22 cellular contexts compared by ENCODE assay signal in genomic region chr6:38909020-38909730, GRCh38.
DNase-seq lines count a peak whose midpoint lies in the region; ATAC-seq and TF ChIP-seq lines count a peak whose summit lies in the region.
"Had no signal": no experiment of that assay in that cellular context is flagged by ENCODE, and none has a peak within 500 bp of the region (broad histone marks: within the 10 kb centered on the region; RNA-seq: fewer than 3 reads in every experiment).

No MANE protein-coding gene starts in this region.

- no peak overlapping the region for H3K27ac Mint-ChIP-seq in MCF 10A (ENCODE audit: low read depth, unreplicated experiment)
- H3K27ac Mint-ChIP-seq: stimulated activated naive CD8-positive, alpha-beta T cell treated with anti-CD3 and anti-CD28 coated beads, Interleukin-15, amount 100 ng/mL, for 72 hours had no signal

- no peak overlapping the region for H3K4me3 Mint-ChIP-seq in MCF 10A (ENCODE audit: unreplicated experiment)
- H3K4me3 Mint-ChIP-seq: stimulated activated naive CD8-positive, alpha-beta T cell treated with anti-CD3 and anti-CD28 coated beads, Interleukin-15, amount 100 ng/mL, for 72 hours had no signal

- no peak for TF ChIP-seq CTCF in MCF 10A (IDR thresholded peaks at IDR 0.05; ENCODE audit: unreplicated experiment)
- no peak for TF ChIP-seq CTCF in mammary epithelial cell (conservative IDR thresholded peaks at IDR 0.05 in 1 of 2, IDR thresholded peaks at IDR 0.05 in 1 of 2; ENCODE audit: extremely low read depth in 1 of 2, insufficient read depth in 1 of 2, low read depth in 1 of 2, low read length in 2 of 2)
- no peak for TF ChIP-seq CTCF in PC-9 (conservative IDR thresholded peaks at IDR 0.05)
- TF ChIP-seq CTCF in liver (IDR thresholded peaks at IDR 0.05; ENCODE audit: low read depth, low read length, missing input control), result no peak
- no peak for TF ChIP-seq CTCF in upper lobe of right lung (IDR thresholded peaks at IDR 0.05)
- no peak for TF ChIP-seq CTCF in thyroid gland (IDR thresholded peaks at IDR 0.05)

- no peaks in the 10 kb centered on the region for H3K36me3 Mint-ChIP-seq in MCF 10A (ENCODE audit: insufficient read depth, unreplicated experiment)

- no peaks in the 10 kb centered on the region for H3K9me2 ChIP-seq in PC-9 (ENCODE audit: insufficient read depth)

- POLR2A ChIA-PET in MCF 10A (lab: Yijun Ruan, JAX) (no interaction called here), PC-9 (lab: Charles Lee; ENCODE audit: unreplicated experiment) (no interaction called here)

- H3K9me3 ChIP-seq in mammary epithelial cell (replicated peaks; ENCODE audit: insufficient read depth, low read length), result no peaks in the 10 kb centered on the region
- H3K9me3 ChIP-seq in PC-9 (ENCODE audit: insufficient read depth, low read depth), result no peaks in the 10 kb centered on the region
- no peaks in the 10 kb centered on the region for H3K9me3 ChIP-seq in liver (ENCODE audit: control insufficient read depth in 4 of 4, low read length in 3 of 4)
- H3K9me3 ChIP-seq in upper lobe of right lung, result no peaks in the 10 kb centered on the region
- no peaks in the 10 kb centered on the region for H3K9me3 ChIP-seq in thyroid gland
- H3K9me3 ChIP-seq: heart right ventricle, neutrophil, right atrium auricular region had no signal

- H3F3A ChIP-seq in PC-9 (ENCODE audit: insufficient read depth, low read depth), result no peaks in the 10 kb centered on the region

- H3K4me1 Mint-ChIP-seq in MCF 10A (ENCODE audit: insufficient read depth, unreplicated experiment), result no peaks in the 10 kb centered on the region
- H3K4me1 Mint-ChIP-seq: stimulated activated naive CD8-positive, alpha-beta T cell treated with anti-CD3 and anti-CD28 coated beads, Interleukin-15, amount 100 ng/mL, for 72 hours had no signal

- BruUV-seq in MCF 10A (replicated peaks; lab: Mats Ljungman, UMichigan), result no TSS peak
- no TSS peak for BruUV-seq in mammary epithelial cell (replicated peaks; lab: Mats Ljungman, UMichigan)
- no TSS peak for BruUV-seq in PC-9 (replicated peaks; lab: Mats Ljungman, UMichigan)

- H3K27me3 ChIP-seq in mammary epithelial cell (ENCODE audit: insufficient read depth, low read length) (no peaks in the 10 kb centered on the region), PC-9 (ENCODE audit: insufficient read depth, low read depth) (0 out of 2 replicates have a peak, but pooled peaks cover 6% of the 10 kb centered on the region), liver (ENCODE audit: control insufficient read depth in 4 of 4, insufficient read depth in 4 of 4, low read length in 3 of 4) (no peaks in the 10 kb centered on the region), upper lobe of right lung (no peaks in the 10 kb centered on the region), thyroid gland (no peaks in the 10 kb centered on the region)
- H3K27me3 ChIP-seq: neutrophil, right atrium auricular region had no signal

- dilution Hi-C loops in mammary epithelial cell (cut with HindIII; ENCODE audit: low sequenced_read_pairs), result no loop called here

- ATAC-seq in upper lobe of right lung (peak; percentile 46), HG03442 (IDR thresholded peaks at IDR 0.05; ENCODE audit: unreplicated experiment) (no peak)
- ATAC-seq: heart right ventricle; stimulated activated naive CD8-positive, alpha-beta T cell treated with anti-CD3 and anti-CD28 coated beads, Interleukin-15, amount 100 ng/mL, for 72 hours had no signal

- H2AFZ ChIP-seq in mammary epithelial cell (ENCODE audit: low read depth, low read length) (no peak overlapping the region), PC-9 (no peak overlapping the region)

- H3K9me3 Mint-ChIP-seq in MCF 10A (ENCODE audit: unreplicated experiment), result no peaks in the 10 kb centered on the region
- H3K9me3 Mint-ChIP-seq: stimulated activated naive CD8-positive, alpha-beta T cell treated with anti-CD3 and anti-CD28 coated beads, Interleukin-15, amount 100 ng/mL, for 72 hours had no signal

- H3K27ac ChIP-seq in mammary epithelial cell (ENCODE audit: insufficient read depth, low read depth, low read length) (no peak overlapping the region), PC-9 (no peak overlapping the region), liver (ENCODE audit: low read depth in 1 of 2, low read length in 2 of 2) (peak overlapping the region in 1 of 2 donors; percentile 50), upper lobe of right lung (no peak overlapping the region), thyroid gland (no peak overlapping the region)
- H3K27ac ChIP-seq: heart right ventricle, neutrophil, right atrium auricular region had no signal

- WGBS in mammary epithelial cell (ENCODE audit: low coverage, missing lambda C conversion rate), result 52% methylated on average over 6 of the region's 6 CpGs
- WGBS in liver, result 34% methylated on average over 6 of the region's 6 CpGs
- 69 to 77% methylated on average over 6 of the region's 6 CpGs for WGBS in thyroid gland, 2 donors

- H3K4me3 ChIP-seq in mammary epithelial cell (replicated peaks in 1 of 3; ENCODE audit: insufficient read depth in 1 of 3, low read depth in 2 of 3, low read length in 3 of 3) (no peak overlapping the region), PC-9 (no peak overlapping the region), liver (ENCODE audit: low read depth in 1 of 3, low read length in 3 of 3) (no peak overlapping the region), upper lobe of right lung (no peak overlapping the region), thyroid gland (replicated peaks in 1 of 3) (no peak overlapping the region)
- H3K4me3 ChIP-seq: heart right ventricle, right atrium auricular region had no signal

- H3K27me3 Mint-ChIP-seq in MCF 10A (ENCODE audit: insufficient read depth, unreplicated experiment), result no peaks in the 10 kb centered on the region
- H3K27me3 Mint-ChIP-seq: stimulated activated naive CD8-positive, alpha-beta T cell treated with anti-CD3 and anti-CD28 coated beads, Interleukin-15, amount 100 ng/mL, for 72 hours had no signal

- in situ Hi-C loops in mammary epithelial cell (cut with MboI; ENCODE audit: low sequenced_read_pairs in 2 of 2), result no loop called here

- TF ChIP-seq POLR2A in thyroid gland (IDR thresholded peaks at IDR 0.05), result no peak

- H3K4me2 ChIP-seq in mammary epithelial cell (ENCODE audit: insufficient read depth, low read depth, low read length), result no peak overlapping the region
- no peak overlapping the region for H3K4me2 ChIP-seq in PC-9

- H3K9ac ChIP-seq in mammary epithelial cell (ENCODE audit: insufficient read depth, low read length) (no peak overlapping the region), liver (ENCODE audit: low read depth in 1 of 2, low read length in 2 of 2) (no peak overlapping the region)

- intact Hi-C loops in MCF 10A (cut with micrococcal nuclease), result no loop called here
- intact Hi-C loops in mammary epithelial cell (cut with micrococcal nuclease), result no loop called here
- intact Hi-C loops in PC-9 (cut with micrococcal nuclease; ENCODE audit: unreplicated experiment), result no loop called here
- intact Hi-C loops in upper lobe of right lung (cut with DNase I), result no loop called here
- intact Hi-C loops in thyroid gland (cut with DNase I), result no loop called here

- TF ChIP-seq RAD21 in liver (IDR thresholded peaks at IDR 0.05), result peak in 1 of 2 donors; percentile 17

- H3K36me3 ChIP-seq in mammary epithelial cell (ENCODE audit: insufficient read depth, low read length) (no peaks in the 10 kb centered on the region), PC-9 (ENCODE audit: low read depth) (no peaks in the 10 kb centered on the region), liver (ENCODE audit: control insufficient read depth in 4 of 4, insufficient read depth in 3 of 4, low read depth in 1 of 4, low read length in 3 of 4) (no peaks in the 10 kb centered on the region), upper lobe of right lung (no peaks in the 10 kb centered on the region), thyroid gland (no peaks in the 10 kb centered on the region)
- H3K36me3 ChIP-seq: heart right ventricle, neutrophil, right atrium auricular region had no signal

- H4K20me1 ChIP-seq in mammary epithelial cell (ENCODE audit: insufficient read depth, low read length) (no peaks in the 10 kb centered on the region), PC-9 (ENCODE audit: insufficient read depth) (no peaks in the 10 kb centered on the region)

- CTCF ChIA-PET in MCF 10A (lab: Yijun Ruan, JAX) (no interaction called here), mammary epithelial cell (lab: Charles Lee; ENCODE audit: low non-redundant PET) (no interaction called here), PC-9 (lab: Charles Lee) (no interaction called here)

- H3K4me1 ChIP-seq in mammary epithelial cell (ENCODE audit: insufficient read depth, low read length) (no peaks in the 10 kb centered on the region), PC-9 (replicated peaks; ENCODE audit: insufficient read depth) (no peaks in the 10 kb centered on the region), liver (ENCODE audit: control insufficient read depth in 4 of 4, insufficient read depth in 4 of 4, low read length in 3 of 4) (peaks cover 0 to 9% (median 3%) of the 10 kb centered on the region in 4 donors), upper lobe of right lung (no peaks in the 10 kb centered on the region), thyroid gland (no peaks in the 10 kb centered on the region)
- H3K4me1 ChIP-seq: heart right ventricle, right atrium auricular region had no signal

- DNase-seq in MCF 10A (ENCODE audit: unreplicated experiment), result peak; percentile 11
- no peak for DNase-seq in mammary epithelial cell
- DNase-seq in PC-9, result peak; percentile 8 to 41
- DNase-seq in upper lobe of right lung, result no peak
- no peak for DNase-seq in iPS-NIHi7 (ENCODE audit: extremely low spot score)
- DNase-seq in thyroid gland, result no peak
- DNase-seq: activated CD4-positive, alpha-beta T cell treated with anti-CD3 and anti-CD28 coated beads, Interleukin-2, amount 50 U/mL, for 1 hour; activated CD8-positive, alpha-beta memory T cell treated with anti-CD3 and anti-CD28 coated beads, Interleukin-2, amount 50 U/mL, for 48 hours; activated gamma-delta T cell treated with Interleukin-2 at 50 U/mL for 16 hours; amygdala; cerebellar nuclear complex; DND-41; heart right ventricle; IMR-90; kidney; midbrain; NCI-H2081; stimulated activated naive CD8-positive, alpha-beta T cell treated with anti-CD3 and anti-CD28 coated beads, Interleukin-15, amount 100 ng/mL, for 72 hours had no signal

- H3K79me2 ChIP-seq in mammary epithelial cell (ENCODE audit: insufficient read depth, low read length) (no peaks in the 10 kb centered on the region), PC-9 (ENCODE audit: low read depth) (no peaks in the 10 kb centered on the region)

TF ChIP-seq in liver, 16 proteins besides CTCF, POLR2A, EP300 and RAD21 (continues in another document):
- peak; percentile 44 for TF ChIP-seq NR2F2 (IDR thresholded peaks at IDR 0.05)
- TF ChIP-seq JUND (IDR thresholded peaks at IDR 0.05), result peak; percentile 72 to 93
- peak; percentile 94 to 95 for TF ChIP-seq HNF4A (conservative IDR thresholded peaks at IDR 0.05)
- peak; percentile 76 for TF ChIP-seq HNF4G (IDR thresholded peaks at IDR 0.05)
- TF ChIP-seq ATF3 (IDR thresholded peaks at IDR 0.05), result peak; percentile 66

Comparison
In these comparisons a context has a peak if more than half of its experiments do, and no peak if none do; other contexts are left out.
1. DNase-seq: peak in MCF 10A (single experiment) and PC-9 (2 of 2); none in mammary epithelial cell (single experiment), upper lobe of right lung (single experiment), iPS-NIHi7 (single experiment) and thyroid gland (0 of 2).